Comparison of ENCODE assay signal across 24 cellular contexts in genomic region chr3:71931930-71932329, GRCh38.
DNase-seq lines count a peak whose midpoint lies in the region; ATAC-seq, FAIRE-seq and TF ChIP-seq lines count a peak whose summit lies in the region.
"Had no signal": no experiment of that assay in that cellular context is flagged by ENCODE, and none has a peak within 500 bp of the region (broad histone marks: within the 10 kb centered on the region; RNA-seq: fewer than 3 reads in every experiment).

No MANE protein-coding gene starts in this region.

- no peak overlapping the region for H2BK12ac ChIP-seq in trophoblast cell (ENCODE audit: low read length)

- no peaks in the 10 kb centered on the region for H3K36me3 ChIP-seq in trophoblast cell (ENCODE audit: control insufficient read depth in 1 of 2, insufficient read depth in 2 of 2, low read length in 2 of 2)
- H3K36me3 ChIP-seq: BLaER1, MG63, SJSA1 had no signal

- H3K79me2 ChIP-seq in trophoblast cell (ENCODE audit: control insufficient read depth, insufficient read depth, low read length, poor library complexity): no peaks in the 10 kb centered on the region

- POLR2A ChIA-PET in activated B cell treated with CpG ODN at 0.5 μM for 24 hours (lab: Charles Lee): interaction anchor here (0.6 kb wide), 1 partner anchor 53 kb away, joined by 6 read pairs; no protein-coding TSS in a partner anchor

- no CpG with 5 or more reads among the region's 5 CpGs for WGBS in trophoblast cell (ENCODE audit: extremely low coverage, insufficient coverage, insufficient read length)

- no peak overlapping the region for H2AK5ac ChIP-seq in trophoblast cell (ENCODE audit: low read length)

- H3K4me3 ChIP-seq in GM12865 (ENCODE audit: low read depth, low read length): no peak overlapping the region
- no peak overlapping the region for H3K4me3 ChIP-seq in trophoblast cell (ENCODE audit: low read depth, low read length)
- H3K4me3 ChIP-seq: BLaER1, GM23338, MG63, SJSA1 had no signal

- intact Hi-C loops in activated B cell treated with CpG ODN at 0.5 μM for 24 hours (cut with micrococcal nuclease): no loop called here

- H3K9me3 ChIP-seq in trophoblast cell (ENCODE audit: insufficient read depth, low read depth, low read length): no peaks in the 10 kb centered on the region
- H3K9me3 ChIP-seq: BLaER1, Caco-2, MG63, SJSA1 had no signal

- no peak overlapping the region for H3K18ac ChIP-seq in trophoblast cell (ENCODE audit: low read length)

- no peaks in the 10 kb centered on the region for H3K79me1 ChIP-seq in trophoblast cell (ENCODE audit: low read length)

- no peak overlapping the region for H3K9ac ChIP-seq in trophoblast cell (ENCODE audit: low read length)
- H3K9ac ChIP-seq: BLaER1 had no signal

- peaks cover 32% of the 10 kb centered on the region for H3K27me3 Mint-ChIP-seq in activated B cell treated with CpG ODN at 0.5 μM for 24 hours
- peaks cover 62% of the 10 kb centered on the region for H3K27me3 Mint-ChIP-seq in stimulated activated memory B cell treated with anti-CD40 and anti-IgM and Interleukin-4, amounts not matched to agents 10 μg/mL and 1 μg/mL and 100 μg/mL, for 72 hours

- H3K4ac ChIP-seq in trophoblast cell (ENCODE audit: low read depth, low read length): no peak overlapping the region

- ATAC-seq in activated B cell treated with CpG ODN at 0.5 μM for 24 hours (ENCODE audit: low read depth): peak; percentile 79
- ATAC-seq in stimulated activated memory B cell treated with anti-CD40 and anti-IgM and Interleukin-4, amounts not matched to agents 10 μg/mL and 1 μg/mL and 100 μg/mL, for 72 hours: peak; percentile 62
- ATAC-seq in GM21619 (IDR thresholded peaks at IDR 0.05; ENCODE audit: unreplicated experiment): no peak
- ATAC-seq: GM23338, HCT116, Right ventricle myocardium inferior had no signal

- H2BK5ac ChIP-seq in trophoblast cell (ENCODE audit: low read depth, low read length, poor library complexity): no peak overlapping the region

- TF ChIP-seq CTCF in GM12865 (IDR thresholded peaks at IDR 0.05; ENCODE audit: insufficient read depth, low read depth, low read length, missing control alignments) (no peak), activated B cell treated with CpG ODN at 0.5 μM for 24 hours (IDR thresholded peaks at IDR 0.05) (no peak)

- H4K8ac ChIP-seq in trophoblast cell (ENCODE audit: low read depth, low read length): no peak overlapping the region

- peak; percentile 44 for FAIRE-seq in GM18507 (lab: Jason Lieb, UNC)

- H3K4me3 Mint-ChIP-seq in activated B cell treated with CpG ODN at 0.5 μM for 24 hours: no peak overlapping the region
- H3K4me3 Mint-ChIP-seq in stimulated activated memory B cell treated with anti-CD40 and anti-IgM and Interleukin-4, amounts not matched to agents 10 μg/mL and 1 μg/mL and 100 μg/mL, for 72 hours: no peak overlapping the region
- H3K4me3 Mint-ChIP-seq: CD4-positive, alpha-beta memory T cell; GM23338 had no signal

- H2BK120ac ChIP-seq in trophoblast cell (ENCODE audit: insufficient read depth, low read length, poor library complexity): no peak overlapping the region

- no peak overlapping the region for H3K4me2 ChIP-seq in trophoblast cell (ENCODE audit: low read length)
- H3K4me2 ChIP-seq: BLaER1, GM23338 had no signal

- CTCF ChIA-PET in activated B cell treated with CpG ODN at 0.5 μM for 24 hours (lab: Charles Lee): no interaction called here

- H3K36me3 Mint-ChIP-seq in activated B cell treated with CpG ODN at 0.5 μM for 24 hours (ENCODE audit: low read depth): no peaks in the 10 kb centered on the region
- no peaks in the 10 kb centered on the region for H3K36me3 Mint-ChIP-seq in stimulated activated memory B cell treated with anti-CD40 and anti-IgM and Interleukin-4, amounts not matched to agents 10 μg/mL and 1 μg/mL and 100 μg/mL, for 72 hours
- H3K36me3 Mint-ChIP-seq: CD4-positive, alpha-beta memory T cell had no signal

- H3K27me3 ChIP-seq in trophoblast cell (ENCODE audit: insufficient read depth, low read length): no peaks in the 10 kb centered on the region
- H3K27me3 ChIP-seq: BLaER1, MG63, SJSA1 had no signal

- DNase-seq in GM12865 (ENCODE audit: low read depth) (peak; percentile 55), GM18507 (ENCODE audit: extremely low spot score, insufficient read length, low read depth) (no peak), activated B cell treated with CpG ODN at 0.5 μM for 24 hours (no peak), GM03348 (ENCODE audit: low spot score) (no peak), trophoblast cell (no peak)
- DNase-seq: Caco-2; CD4-positive, alpha-beta memory T cell; DMS 273 treated with DMSO at 0.1 percent for 48 hours; Kasumi-1; MG63; NCI-H1092; NCI-H1436; NCI-H187 treated with DMSO at 0.1 percent for 48 hours; NCI-H2107; NCI-H69; NK-92 treated with Interleukin-12 subunit alpha and Interleukin-12 subunit beta, amount 100 ng/mL, for 24 hours; OCI-M1 had no signal

- no peak overlapping the region for H2AFZ ChIP-seq in trophoblast cell (ENCODE audit: insufficient read depth, low read length, poor library complexity)

- no peak overlapping the region for H3K23ac ChIP-seq in trophoblast cell (ENCODE audit: low read length)

- no peaks in the 10 kb centered on the region for H3K4me1 ChIP-seq in trophoblast cell (ENCODE audit: control insufficient read depth in 1 of 2, insufficient read depth in 2 of 2, low read length in 2 of 2)
- H3K4me1 ChIP-seq: Caco-2, SJSA1 had no signal

- H3K14ac ChIP-seq in trophoblast cell (ENCODE audit: low read length): no peak overlapping the region

- H3K9me3 Mint-ChIP-seq in activated B cell treated with CpG ODN at 0.5 μM for 24 hours: no peaks in the 10 kb centered on the region
- H3K9me3 Mint-ChIP-seq in stimulated activated memory B cell treated with anti-CD40 and anti-IgM and Interleukin-4, amounts not matched to agents 10 μg/mL and 1 μg/mL and 100 μg/mL, for 72 hours: no peaks in the 10 kb centered on the region
- H3K9me3 Mint-ChIP-seq: CD4-positive, alpha-beta memory T cell; GM23338 had no signal

- no peak overlapping the region for H4K12ac ChIP-seq in trophoblast cell (ENCODE audit: low read depth, low read length)

- H3K4me1 Mint-ChIP-seq in activated B cell treated with CpG ODN at 0.5 μM for 24 hours: peaks cover 9% of the 10 kb centered on the region
- H3K4me1 Mint-ChIP-seq in stimulated activated memory B cell treated with anti-CD40 and anti-IgM and Interleukin-4, amounts not matched to agents 10 μg/mL and 1 μg/mL and 100 μg/mL, for 72 hours: peaks cover 4% of the 10 kb centered on the region
- H3K4me1 Mint-ChIP-seq: CD4-positive, alpha-beta memory T cell had no signal

- no peak overlapping the region for H4K91ac ChIP-seq in trophoblast cell (ENCODE audit: low read depth, low read length)

- no peak overlapping the region for H3K27ac Mint-ChIP-seq in activated B cell treated with CpG ODN at 0.5 μM for 24 hours
- H3K27ac Mint-ChIP-seq in stimulated activated memory B cell treated with anti-CD40 and anti-IgM and Interleukin-4, amounts not matched to agents 10 μg/mL and 1 μg/mL and 100 μg/mL, for 72 hours: no peak overlapping the region
- H3K27ac Mint-ChIP-seq: CD4-positive, alpha-beta memory T cell; GM23338 had no signal

- no peak overlapping the region for H3K27ac ChIP-seq in trophoblast cell (ENCODE audit: low read depth, low read length)
- H3K27ac ChIP-seq: BLaER1, SJSA1 had no signal
